Comparison of ENCODE assay signal across 10 cellular contexts in the genomic region with DNA sequence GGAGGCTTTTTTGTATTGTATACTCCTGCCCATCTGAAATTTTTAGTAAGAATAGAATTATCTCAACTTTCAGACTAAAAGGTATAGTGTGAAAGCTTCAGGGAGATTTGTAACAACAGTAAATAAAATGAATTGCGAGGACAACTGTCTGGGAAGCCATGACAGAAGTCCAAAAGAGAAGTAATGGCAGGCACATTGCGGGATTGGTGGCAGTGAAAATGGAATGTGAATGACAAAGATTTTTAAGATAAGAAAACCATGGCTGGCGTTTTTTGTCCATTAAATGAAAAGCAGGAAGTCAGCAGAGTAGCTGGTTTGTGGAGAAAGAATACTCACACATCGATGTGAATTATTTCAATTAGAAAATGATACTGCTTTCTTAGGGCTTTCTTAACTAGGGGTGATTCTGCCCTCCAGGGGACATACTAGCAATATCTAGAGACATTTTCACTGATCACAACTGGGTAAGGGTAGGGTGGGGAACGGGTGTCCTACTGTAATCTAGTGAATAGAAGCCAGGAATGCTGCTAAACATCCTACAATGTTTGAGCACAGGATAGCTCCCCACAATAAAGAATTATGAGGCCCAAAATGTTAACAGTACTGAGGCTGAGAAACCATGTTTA. TPM values are rescaled to one million over a fixed set of nuclear protein-coding genes. Genes with fewer than 3 reads are reported as not detected.
DNase-seq lines count a peak whose midpoint lies in the region; ATAC-seq and TF ChIP-seq lines count a peak whose summit lies in the region.
"Had no signal": no experiment of that assay in that cellular context is flagged by ENCODE, and none has a peak within 500 bp of the region (broad histone marks: within the 10 kb centered on the region; RNA-seq: fewer than 3 reads in every experiment).

No MANE protein-coding gene starts in this region.

- H3K4me1 Mint-ChIP-seq in CD4-positive, alpha-beta T cell (ENCODE audit: low read depth), result peaks cover 57% of the 10 kb centered on the region
- H3K4me1 Mint-ChIP-seq in nephron progenitor cell, result peaks cover 27% of the 10 kb centered on the region
- H3K4me1 Mint-ChIP-seq in osteocyte (ENCODE audit: unreplicated experiment), result peaks cover 27% of the 10 kb centered on the region

- CTCF ChIA-PET in CD4-positive, alpha-beta T cell (lab: Charles Lee), result interaction anchor here (0.6 to 6.8 kb wide), 3 partner anchors 16 to 60 kb away, joined by 3 to 65 read pairs (median 3); no protein-coding TSS in a partner anchor

- no peak overlapping the region for H3K4me3 Mint-ChIP-seq in CD4-positive, alpha-beta T cell
- H3K4me3 Mint-ChIP-seq in nephron progenitor cell (no peak overlapping the region), osteocyte (ENCODE audit: unreplicated experiment) (no peak overlapping the region)
- H3K4me3 Mint-ChIP-seq: stimulated activated naive CD8-positive, alpha-beta T cell treated with anti-CD3 and anti-CD28 coated beads, Interleukin-15, amount 100 ng/mL, for 72 hours had no signal

- H4K20me1 ChIP-seq in Loucy (ENCODE audit: insufficient read depth, low read length, poor library complexity, severe bottlenecking), result peaks cover 68% of the 10 kb centered on the region

- H3F3A ChIP-seq in Loucy (ENCODE audit: low read depth), result no peaks in the 10 kb centered on the region

- peak; percentile 15 for TF ChIP-seq CTCF in CD4-positive, alpha-beta T cell (IDR thresholded peaks at IDR 0.05)
- TF ChIP-seq CTCF in Loucy (conservative IDR thresholded peaks at IDR 0.05; ENCODE audit: low read length) (peak; percentile 31), dorsolateral prefrontal cortex (IDR thresholded peaks at IDR 0.05 in 54 of 56, conservative IDR thresholded peaks at IDR 0.05 in 2 of 56; ENCODE audit: low read depth in 1 of 56, partially characterized antibody in 56 of 56) (no peak), nephron progenitor cell (IDR thresholded peaks at IDR 0.05) (no peak), osteocyte (IDR thresholded peaks at IDR 0.05) (no peak)

- no peaks in the 10 kb centered on the region for H3K9me2 ChIP-seq in Loucy (replicated peaks; ENCODE audit: low read depth, low read length)

- peaks cover 90% of the 10 kb centered on the region for H3K79me2 ChIP-seq in Loucy (ENCODE audit: insufficient read depth, low read length)

- peak overlapping the region; percentile 99 for H3K27ac ChIP-seq in CD4-positive, alpha-beta T cell (ENCODE audit: low read depth, low read length)
- H3K27ac ChIP-seq in dorsolateral prefrontal cortex, result peak overlapping the region in 3 of 59 donors; percentile 47 to 97 (median 97)

- H3K36me3 ChIP-seq in Loucy (ENCODE audit: insufficient read depth, low read length), result no peaks in the 10 kb centered on the region

- POLR2A ChIA-PET in CD4-positive, alpha-beta T cell (lab: Charles Lee), result interaction anchor here (1.0 to 11.9 kb wide), 12 partner anchors 10 to 444 kb away, joined by 3 to 773 read pairs (median 18); partner anchors contain the start of genes CUL5, DDX10 and EXPH5

- ATAC-seq in CD4-positive, alpha-beta T cell (ENCODE audit: poor library complexity), result no peak
- ATAC-seq in HG03439 (IDR thresholded peaks at IDR 0.05; ENCODE audit: unreplicated experiment), result no peak
- ATAC-seq: stimulated activated naive CD8-positive, alpha-beta T cell treated with anti-CD3 and anti-CD28 coated beads, Interleukin-15, amount 100 ng/mL, for 72 hours had no signal

- DNase-seq in CD4-positive, alpha-beta T cell, result no peak
- DNase-seq in dorsolateral prefrontal cortex, result no peak
- no peak for DNase-seq in nephron progenitor cell
- DNase-seq in osteocyte (ENCODE audit: extremely low spot score, unreplicated experiment), result no peak
- DNase-seq in activated CD4-positive, CD25-positive, alpha-beta regulatory T cell (lab: John Stamatoyannopoulos, UW), result no peak
- DNase-seq in activated effector memory CD4-positive, alpha-beta T cell treated with Interleukin-2 at 50 U/mL for 16 hours, result no peak
- DNase-seq: activated CD4-positive, alpha-beta T cell treated with anti-CD3 and anti-CD28 coated beads, Interleukin-2, amount 50 U/mL, for 48 hours; stimulated activated naive CD8-positive, alpha-beta T cell treated with anti-CD3 and anti-CD28 coated beads, Interleukin-15, amount 100 ng/mL, for 72 hours had no signal

- peaks cover 67% of the 10 kb centered on the region for H3K4me1 ChIP-seq in Loucy (ENCODE audit: insufficient read depth, low read length, poor library complexity, severe bottlenecking)

- no peaks in the 10 kb centered on the region for H3K9me3 ChIP-seq in CD4-positive, alpha-beta T cell (ENCODE audit: control insufficient read depth, low read length)
- H3K9me3 ChIP-seq in Loucy (ENCODE audit: insufficient read depth, low read depth, low read length), result no peaks in the 10 kb centered on the region

- H3K27ac Mint-ChIP-seq in CD4-positive, alpha-beta T cell, result no peak overlapping the region
- peak overlapping the region; percentile 73 for H3K27ac Mint-ChIP-seq in nephron progenitor cell
- H3K27ac Mint-ChIP-seq in osteocyte (ENCODE audit: unreplicated experiment), result no peak overlapping the region

- no peak overlapping the region for H2AFZ ChIP-seq in Loucy (ENCODE audit: low read length)

- H3K4me2 ChIP-seq in Loucy (ENCODE audit: low read depth, low read length, poor library complexity, severe bottlenecking), result peak overlapping the region; percentile 77

- H3K27me3 ChIP-seq in CD4-positive, alpha-beta T cell (ENCODE audit: control insufficient read depth, insufficient read depth, low read length), result no peaks in the 10 kb centered on the region
- H3K27me3 ChIP-seq in Loucy (ENCODE audit: insufficient read depth, low read length, poor library complexity, severe bottlenecking), result no peaks in the 10 kb centered on the region
- H3K27me3 ChIP-seq in dorsolateral prefrontal cortex, result no peaks in the 10 kb centered on the region

- intact Hi-C loops in CD4-positive, alpha-beta T cell (cut with DNase I, micrococcal nuclease), result loop anchor here (5.0 to 10.0 kb wide), 6 partner anchors 36 to 444 kb away; partner anchors contain the start of genes DDX10 (in 1 of the 2) and EXPH5 (in 1 of the 2)
- intact Hi-C loops in dorsolateral prefrontal cortex (cut with DNase I), result loop anchor here (5.0 kb wide), 4 partner anchors 99 to 436 kb away; partner anchors contain the start of genes ACAT1 (in 2 of the 2) and C11orf65 (in 1 of the 2)

- H3K36me3 Mint-ChIP-seq in CD4-positive, alpha-beta T cell (ENCODE audit: low read depth), result peaks cover 47% of the 10 kb centered on the region
- H3K36me3 Mint-ChIP-seq in nephron progenitor cell (ENCODE audit: low read depth), result peaks cover 15% of the 10 kb centered on the region
- no peaks in the 10 kb centered on the region for H3K36me3 Mint-ChIP-seq in osteocyte (ENCODE audit: unreplicated experiment)

- H3K9me3 Mint-ChIP-seq in CD4-positive, alpha-beta T cell, result no peaks in the 10 kb centered on the region
- no peaks in the 10 kb centered on the region for H3K9me3 Mint-ChIP-seq in nephron progenitor cell
- H3K9me3 Mint-ChIP-seq in osteocyte (ENCODE audit: unreplicated experiment), result no peaks in the 10 kb centered on the region
- H3K9me3 Mint-ChIP-seq: stimulated activated naive CD8-positive, alpha-beta T cell treated with anti-CD3 and anti-CD28 coated beads, Interleukin-15, amount 100 ng/mL, for 72 hours had no signal

- H3K4me3 ChIP-seq in Loucy (ENCODE audit: low read length, poor library complexity, severe bottlenecking) (peak overlapping the region; percentile 96), dorsolateral prefrontal cortex (peak overlapping the region; percentile 57 to 98 (median 89))

- peak overlapping the region; percentile 94 for H3K9ac ChIP-seq in Loucy (ENCODE audit: low read depth, low read length, poor library complexity, severe bottlenecking)

- H3K27me3 Mint-ChIP-seq in CD4-positive, alpha-beta T cell, result no peaks in the 10 kb centered on the region
- no peaks in the 10 kb centered on the region for H3K27me3 Mint-ChIP-seq in nephron progenitor cell (ENCODE audit: low read depth, poor library complexity)
- no peaks in the 10 kb centered on the region for H3K27me3 Mint-ChIP-seq in osteocyte (ENCODE audit: unreplicated experiment)
- H3K27me3 Mint-ChIP-seq: stimulated activated naive CD8-positive, alpha-beta T cell treated with anti-CD3 and anti-CD28 coated beads, Interleukin-15, amount 100 ng/mL, for 72 hours had no signal

RNA-seq across cellular contexts. Expression of gene NPAT, which starts 1.6 kb away (rescaled TPM):
- total RNA-seq in CD4-positive, alpha-beta T cell, result 10 to 100 TPM; 25.4 to 28.9 TPM
- total RNA-seq in dorsolateral prefrontal cortex, result 10 to 100 TPM; 14.1 to 34.9 (median 20.7) TPM
- 15.8 and 16.5 TPM in 2 replicates for total RNA-seq in osteocyte

RNA-seq across cellular contexts. Expression of gene ATM, which starts 2.0 kb away (rescaled TPM):
- 100 to 1,000 TPM; 307 to 329 TPM for total RNA-seq in CD4-positive, alpha-beta T cell
- total RNA-seq in dorsolateral prefrontal cortex, result 100 to 1,000 TPM in 62 of 120 experiments, 10 to 100 TPM in 58; 65.2 to 179 (median 100) TPM
- 72.1 and 79.6 TPM in 2 replicates for total RNA-seq in osteocyte

Comparison
In these comparisons a context has a peak if more than half of its experiments do, and no peak if none do; other contexts are left out.
1. CTCF ChIP-seq: peak in CD4-positive, alpha-beta T cell (single experiment) and Loucy (single experiment); none in dorsolateral prefrontal cortex (0 of 56), nephron progenitor cell (single experiment) and osteocyte (single experiment).